Comparison of ENCODE assay signal across 15 cellular contexts in the genomic region with DNA sequence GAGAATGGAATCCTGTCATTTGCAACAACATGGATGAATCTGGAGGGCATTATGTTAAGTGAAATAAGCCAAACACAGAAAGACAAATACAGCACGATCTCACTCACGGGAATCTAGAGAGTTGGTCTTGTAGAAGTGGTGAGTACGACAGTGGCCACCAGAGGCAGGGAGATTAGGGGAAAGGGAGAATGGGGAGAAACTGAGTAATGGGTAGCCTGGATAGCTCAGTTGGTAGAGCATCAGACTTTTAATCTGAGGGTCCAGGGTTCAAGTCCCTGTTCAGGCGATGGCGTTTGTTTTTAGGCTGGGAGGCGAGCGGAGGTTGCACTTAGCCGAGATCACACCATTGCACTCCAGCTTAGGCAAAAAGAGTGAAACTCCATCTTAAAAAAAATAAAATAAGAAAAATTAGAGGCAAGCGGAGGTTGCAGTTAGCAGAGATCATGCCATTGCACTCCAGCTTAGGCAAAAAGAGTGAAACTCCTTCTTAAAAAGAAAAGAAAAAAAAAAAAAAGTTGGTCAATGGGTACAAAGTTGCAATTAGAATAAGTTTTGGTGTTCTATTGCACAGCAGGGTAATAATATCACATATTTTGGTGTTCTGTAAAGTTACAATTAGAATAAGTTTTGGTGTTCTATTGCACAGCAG.
A peak's percentile ranks its signal among the peaks of the same experiment; 100 is the strongest.
DNase-seq lines count a peak whose midpoint lies in the region; ATAC-seq, FAIRE-seq and TF ChIP-seq lines count a peak whose summit lies in the region.
"Had no signal": no experiment of that assay in that cellular context is flagged by ENCODE, and none has a peak within 500 bp of the region (broad histone marks: within the 10 kb centered on the region; RNA-seq: fewer than 3 reads in every experiment).

No MANE protein-coding gene starts in this region.

- DNase-seq in GM12865 (ENCODE audit: low read depth) (peak; percentile 4), LHCN-M2 (ENCODE audit: low read depth) (peak; percentile 11), brain microvascular endothelial cell (peak; percentile 48), kidney tubule cell (ENCODE audit: low spot score) (peak; percentile 52), right atrium auricular region (ENCODE audit: low spot score) (no peak), small intestine (no peak)
- DNase-seq: activated CD4-positive, CD25-positive, alpha-beta regulatory T cell; activated naive CD4-positive, alpha-beta T cell treated with anti-CD3 and anti-CD28 coated beads, Interleukin-2, amount 50 U/mL, for 16 hours; effector memory CD8-positive, alpha-beta T cell; left cardiac atrium; thyroid gland had no signal

- TF ChIP-seq CTCF in GM12865 (IDR thresholded peaks at IDR 0.05; ENCODE audit: insufficient read depth, low read depth, low read length, missing control alignments), result no peak
- TF ChIP-seq CTCF in brain microvascular endothelial cell (IDR thresholded peaks at IDR 0.05; ENCODE audit: low read depth, low read length, missing control alignments), result no peak
- no peak for TF ChIP-seq CTCF in right atrium auricular region (IDR thresholded peaks at IDR 0.05)

- H3K27me3 ChIP-seq in brain microvascular endothelial cell (replicated peaks) (no peaks in the 10 kb centered on the region), right atrium auricular region (no peaks in the 10 kb centered on the region), small intestine (ENCODE audit: control insufficient read depth in 2 of 2, insufficient read depth in 2 of 2, low read length in 2 of 2) (peaks cover 0 to 10% of the 10 kb centered on the region in 2 donors)
- H3K27me3 ChIP-seq: thyroid gland had no signal

- in situ Hi-C loops in brain microvascular endothelial cell (cut with HindIII; ENCODE audit: low pct_ligation_motif_present, low sequenced_read_pairs), result no loop called here

- no peak overlapping the region for H3K27ac ChIP-seq in brain microvascular endothelial cell
- no peak overlapping the region for H3K27ac ChIP-seq in right atrium auricular region
- no peak overlapping the region for H3K27ac ChIP-seq in small intestine (ENCODE audit: low read depth in 1 of 2, low read length in 1 of 2)
- H3K27ac ChIP-seq: C4-2B, gastroesophageal sphincter, thyroid gland had no signal

- no peaks in the 10 kb centered on the region for H3K4me1 ChIP-seq in right atrium auricular region
- H3K4me1 ChIP-seq in small intestine (ENCODE audit: control insufficient read depth in 2 of 2, insufficient read depth in 1 of 2, low read depth in 1 of 2, low read length in 1 of 2), result no peaks in the 10 kb centered on the region
- H3K4me1 ChIP-seq: gastroesophageal sphincter, thyroid gland had no signal

- WGBS in small intestine, 3 donors, result 63 to 71% (median 71%) methylated on average over 9 of the region's 9 CpGs

- ATAC-seq in GM19324 (IDR thresholded peaks at IDR 0.05; ENCODE audit: low FRiP score, unreplicated experiment), result no peak
- ATAC-seq: effector memory CD8-positive, alpha-beta T cell; gastroesophageal sphincter; GM12878; left cardiac atrium had no signal

- FAIRE-seq in small intestine (lab: Jason Lieb, UNC), result no peak
- FAIRE-seq: GM12878 had no signal

- H3K9me3 ChIP-seq in right atrium auricular region, result no peaks in the 10 kb centered on the region
- no peaks in the 10 kb centered on the region for H3K9me3 ChIP-seq in small intestine (ENCODE audit: control insufficient read depth, low read depth)
- H3K9me3 ChIP-seq: gastroesophageal sphincter, thyroid gland had no signal

- H3K36me3 ChIP-seq in brain microvascular endothelial cell (replicated peaks), result no peaks in the 10 kb centered on the region
- no peaks in the 10 kb centered on the region for H3K36me3 ChIP-seq in right atrium auricular region
- H3K36me3 ChIP-seq in small intestine (ENCODE audit: control insufficient read depth in 2 of 2, insufficient read depth in 2 of 2, low read length in 2 of 2), result no peaks in the 10 kb centered on the region
- H3K36me3 ChIP-seq: gastroesophageal sphincter, thyroid gland had no signal

- H3K4me3 ChIP-seq in GM12865 (ENCODE audit: low read depth, low read length) (no peak overlapping the region), brain microvascular endothelial cell (ENCODE audit: low read depth, low read length) (no peak overlapping the region), right atrium auricular region (no peak overlapping the region), small intestine (ENCODE audit: low read depth in 1 of 2, low read length in 2 of 2) (no peak overlapping the region)
- H3K4me3 ChIP-seq: gastroesophageal sphincter, GM12878, thyroid gland had no signal

Comparison
In these comparisons a context has a peak if more than half of its experiments do, and no peak if none do; other contexts are left out.
1. DNase-seq: peak in GM12865 (single experiment), LHCN-M2 (single experiment), brain microvascular endothelial cell (single experiment) and kidney tubule cell (single experiment); none in right atrium auricular region (single experiment) and small intestine (single experiment).